26 cellular contexts compared by ENCODE assay signal in genomic region chr2:32792416-32792815, GRCh38.
DNase-seq lines count a peak whose midpoint lies in the region; ATAC-seq, FAIRE-seq and TF ChIP-seq lines count a peak whose summit lies in the region.
"Had no signal": no experiment of that assay in that cellular context is flagged by ENCODE, and none has a peak within 500 bp of the region (broad histone marks: within the 10 kb centered on the region; RNA-seq: fewer than 3 reads in every experiment).

No MANE protein-coding gene starts in this region.

- TF ChIP-seq CTCF in GM23338 (conservative IDR thresholded peaks at IDR 0.05; ENCODE audit: low read depth in 2 of 2), result no peak
- TF ChIP-seq CTCF in astrocyte (IDR thresholded peaks at IDR 0.05; ENCODE audit: insufficient read depth, low read depth, low read length), result no peak
- no peak for TF ChIP-seq CTCF in heart right ventricle (IDR thresholded peaks at IDR 0.05)
- no peak for TF ChIP-seq CTCF in lower lobe of right lung (IDR thresholded peaks at IDR 0.05)

- H3K4me3 ChIP-seq in GM23338 (no peak overlapping the region), astrocyte (ENCODE audit: insufficient read depth, low read depth, low read length) (no peak overlapping the region), heart right ventricle (no peak overlapping the region), lower lobe of right lung (no peak overlapping the region)
- H3K4me3 ChIP-seq: dorsolateral prefrontal cortex, GM23248, sigmoid colon, SK-N-MC, stomach had no signal

- intact Hi-C loops in heart right ventricle (cut with DNase I), result loop anchor here in 1 of 10 donors (10.0 kb wide), 1 partner anchor 82 kb away; no protein-coding TSS in a partner anchor
- intact Hi-C loops in lower lobe of right lung (cut with DNase I), result no loop called here

- H3K4me1 ChIP-seq in GM23338 (ENCODE audit: insufficient read depth) (no peaks in the 10 kb centered on the region), astrocyte (ENCODE audit: insufficient read depth, low read length) (no peaks in the 10 kb centered on the region), heart right ventricle (peaks cover 0 to 38% (median 27%) of the 10 kb centered on the region in 9 donors), lower lobe of right lung (peaks cover 9% of the 10 kb centered on the region)
- H3K4me1 ChIP-seq: sigmoid colon had no signal

- H3K36me3 Mint-ChIP-seq in GM23338 (ENCODE audit: low read depth) (no peaks in the 10 kb centered on the region; the same call in 2 of the 3 replicates), astrocyte (ENCODE audit: low read depth, unreplicated experiment) (no peaks in the 10 kb centered on the region)

- 61 to 68% methylated on average over 1 of the region's 1 CpG for WGBS in heart right ventricle, 2 donors

- H2AFZ ChIP-seq in GM23338 (no peak overlapping the region), astrocyte (ENCODE audit: low read depth, low read length) (no peak overlapping the region)
- H2AFZ ChIP-seq: GM23248 had no signal

- H3K27me3 Mint-ChIP-seq in GM23338 (ENCODE audit: insufficient read depth, low read depth, poor library complexity), result no peaks in the 10 kb centered on the region
- H3K27me3 Mint-ChIP-seq in astrocyte (ENCODE audit: low read depth, unreplicated experiment), result no peaks in the 10 kb centered on the region
- H3K27me3 Mint-ChIP-seq: activated CD4-positive, alpha-beta memory T cell treated with anti-CD3 and anti-CD28 coated beads for 36 hours; CD4-positive, alpha-beta memory T cell had no signal

- H3K4me2 ChIP-seq in GM23338, result no peak overlapping the region
- H3K4me2 ChIP-seq in astrocyte (ENCODE audit: low read length), result no peak overlapping the region

- no peaks in the 10 kb centered on the region for H3K36me3 ChIP-seq in GM23338 (ENCODE audit: insufficient read depth)
- no peaks in the 10 kb centered on the region for H3K36me3 ChIP-seq in astrocyte (ENCODE audit: insufficient read depth, low read length)
- peaks cover 0 to 4% (median 0%) of the 10 kb centered on the region in 9 donors for H3K36me3 ChIP-seq in heart right ventricle
- no peaks in the 10 kb centered on the region for H3K36me3 ChIP-seq in lower lobe of right lung
- H3K36me3 ChIP-seq: sigmoid colon, stomach had no signal

- ATAC-seq in GM23338 (peak; percentile 29; the same call in 1 of the 3 replicates), heart right ventricle (peak; percentile 83 to 98 (median 93)), lower lobe of right lung (peak; percentile 73 to 77)
- ATAC-seq: activated T-cell treated with anti-CD3 and anti-CD28 coated beads, Interleukin-2, amount 50 U/mL, for 72 hours had no signal

- H3K4me3 Mint-ChIP-seq in GM23338, result no peak overlapping the region
- no peak overlapping the region for H3K4me3 Mint-ChIP-seq in astrocyte (ENCODE audit: unreplicated experiment)
- H3K4me3 Mint-ChIP-seq: activated CD4-positive, alpha-beta memory T cell treated with anti-CD3 and anti-CD28 coated beads for 36 hours; activated T-cell treated with anti-CD3 and anti-CD28 coated beads, Interleukin-2, amount 50 U/mL, for 72 hours; CD4-positive, alpha-beta memory T cell; T-helper 1 cell treated with Interleukin-12 subunit alpha and Interleukin-12 subunit beta and Interleukin-4 antibody, amounts not matched to agents 30 μg/mL and 1 μg/mL, for 36 hours had no signal

- H3K27me3 ChIP-seq in GM23338 (ENCODE audit: insufficient read depth), result no peaks in the 10 kb centered on the region
- H3K27me3 ChIP-seq in astrocyte (ENCODE audit: insufficient read depth, low read length), result no peaks in the 10 kb centered on the region
- H3K27me3 ChIP-seq in heart right ventricle, result no peaks in the 10 kb centered on the region
- H3K27me3 ChIP-seq in lower lobe of right lung (ENCODE audit: low read depth), result no peaks in the 10 kb centered on the region
- H3K27me3 ChIP-seq: dorsolateral prefrontal cortex, sigmoid colon, stomach had no signal

- H3K27ac Mint-ChIP-seq in GM23338, result no peak overlapping the region
- H3K27ac Mint-ChIP-seq in astrocyte (ENCODE audit: unreplicated experiment), result no peak overlapping the region
- H3K27ac Mint-ChIP-seq: activated CD4-positive, alpha-beta memory T cell treated with anti-CD3 and anti-CD28 coated beads for 36 hours; activated T-cell treated with anti-CD3 and anti-CD28 coated beads, Interleukin-2, amount 50 U/mL, for 72 hours; CD4-positive, alpha-beta memory T cell; T-helper 1 cell treated with Interleukin-12 subunit alpha and Interleukin-12 subunit beta and Interleukin-4 antibody, amounts not matched to agents 30 μg/mL and 1 μg/mL, for 36 hours had no signal

- peak; percentile 50 for FAIRE-seq in astrocyte (lab: Jason Lieb, UNC)
- FAIRE-seq: TTC549 had no signal

- no peak overlapping the region for H3K9ac ChIP-seq in astrocyte (ENCODE audit: low read length)
- H3K9ac ChIP-seq: GM23248 had no signal

- no peak overlapping the region for H3K27ac ChIP-seq in GM23338 (ENCODE audit: low read depth)
- no peak overlapping the region for H3K27ac ChIP-seq in astrocyte (ENCODE audit: low read depth, low read length)
- peak overlapping the region in 5 of 10 donors; percentile 8 to 51 (median 27) for H3K27ac ChIP-seq in heart right ventricle
- no peak overlapping the region for H3K27ac ChIP-seq in lower lobe of right lung
- no peak overlapping the region for H3K27ac ChIP-seq in caudate nucleus (ENCODE audit: low read depth, low read length)
- H3K27ac ChIP-seq: dorsolateral prefrontal cortex, GM23248, sigmoid colon, SK-N-MC, stomach had no signal

- no peaks in the 10 kb centered on the region for H3F3A ChIP-seq in GM23338 (replicated peaks; ENCODE audit: low read depth)

- DNase-seq in GM23338 (ENCODE audit: low spot score) (no peak), astrocyte (ENCODE audit: low read depth) (no peak), heart right ventricle (peak; percentile 18 to 67), lower lobe of right lung (no peak), midbrain (lab: John Stamatoyannopoulos, UW) (no peak), SHP77 (lab: John Stamatoyannopoulos, UW) (no peak), caudate nucleus (lab: John Stamatoyannopoulos, UW) (no peak), NCI-H526 treated with DMSO at 0.1 percent for 48 hours (lab: John Stamatoyannopoulos, UW) (no peak)
- DNase-seq: activated CD4-positive, alpha-beta memory T cell treated with anti-CD3 and anti-CD28 coated beads for 36 hours; activated CD4-positive, alpha-beta T cell treated with anti-CD3 and anti-CD28 coated beads for 1 hour; activated T-cell treated with anti-CD3 and anti-CD28 coated beads, Interleukin-2, amount 50 U/mL, for 72 hours; CD4-positive, alpha-beta memory T cell; cerebellar nuclear complex; dorsolateral prefrontal cortex; GM23248; mesenchymal stem cell; NCI-H510A; posterior cingulate gyrus; RPMI8226; sigmoid colon; stimulated activated CD4-positive, alpha-beta T cell treated with anti-CD3 and anti-CD28 coated beads, Interleukin-12 subunit alpha, Interleukin-12 subunit beta, amount 100 ng/mL, for 4 hours; stimulated activated CD4-positive, alpha-beta T cell treated with anti-CD3 and anti-CD28 coated beads, Interleukin-2, amount 100 ng/mL, for 48 hours; stomach had no signal

- H3K79me2 ChIP-seq in GM23338 (replicated peaks; ENCODE audit: insufficient read depth) (no peaks in the 10 kb centered on the region), astrocyte (ENCODE audit: insufficient read depth, low read length) (no peaks in the 10 kb centered on the region)

- H3K9me3 ChIP-seq in astrocyte (ENCODE audit: insufficient read depth, low read depth, low read length), result no peaks in the 10 kb centered on the region
- H3K9me3 ChIP-seq in heart right ventricle, result no peaks in the 10 kb centered on the region
- H3K9me3 ChIP-seq in lower lobe of right lung, result no peaks in the 10 kb centered on the region
- H3K9me3 ChIP-seq: sigmoid colon, stomach had no signal

- peaks cover 5% of the 10 kb centered on the region; the same call in 2 of the 3 replicates for H3K4me1 Mint-ChIP-seq in GM23338
- peaks cover 4% of the 10 kb centered on the region for H3K4me1 Mint-ChIP-seq in astrocyte (ENCODE audit: low read depth, unreplicated experiment)
- H3K4me1 Mint-ChIP-seq: CD4-positive, alpha-beta memory T cell had no signal

- H3K9me3 Mint-ChIP-seq in GM23338 (no peaks in the 10 kb centered on the region), astrocyte (ENCODE audit: unreplicated experiment) (no peaks in the 10 kb centered on the region)
- H3K9me3 Mint-ChIP-seq: activated CD4-positive, alpha-beta memory T cell treated with anti-CD3 and anti-CD28 coated beads for 36 hours; activated T-cell treated with anti-CD3 and anti-CD28 coated beads, Interleukin-2, amount 50 U/mL, for 72 hours had no signal

- no peaks in the 10 kb centered on the region for H4K20me1 ChIP-seq in GM23338 (replicated peaks; ENCODE audit: insufficient read depth)
- no peaks in the 10 kb centered on the region for H4K20me1 ChIP-seq in astrocyte (ENCODE audit: insufficient read depth, low read length)

- no peaks in the 10 kb centered on the region for H3K9me2 ChIP-seq in GM23338 (ENCODE audit: insufficient read depth)

TF ChIP-seq in GM23338, 12 proteins besides CTCF, POLR2A, EP300 and RAD21:
- no peak for TF ChIP-seq EZH2 (IDR thresholded peaks at IDR 0.05; ENCODE audit: low read depth, unreplicated experiment)
- no peak for TF ChIP-seq REST (IDR thresholded peaks at IDR 0.05; ENCODE audit: unreplicated experiment)
- TF ChIP-seq CREB1 (CRISPR knock-in tag; IDR thresholded peaks at IDR 0.05; ENCODE audit: low read depth), result no peak
- no peak for TF ChIP-seq ZNF331 (CRISPR knock-in tag; IDR thresholded peaks at IDR 0.05; ENCODE audit: low read depth)

Comparison
In these comparisons a context has a peak if more than half of its experiments do, and no peak if none do; other contexts are left out.
1. ATAC-seq: peak in every context shown above with its lines; median percentile 93 in heart right ventricle; 75 in lower lobe of right lung; 29 in GM23338.
2. DNase-seq: peak in heart right ventricle (2 of 2); none in GM23338 (single experiment), astrocyte (single experiment), lower lobe of right lung (single experiment), midbrain (single experiment), SHP77 (0 of 2), caudate nucleus (0 of 61) and NCI-H526 treated with DMSO at 0.1 percent for 48 hours (single experiment).